11 cellular contexts compared by ENCODE assay signal in the genomic region with DNA sequence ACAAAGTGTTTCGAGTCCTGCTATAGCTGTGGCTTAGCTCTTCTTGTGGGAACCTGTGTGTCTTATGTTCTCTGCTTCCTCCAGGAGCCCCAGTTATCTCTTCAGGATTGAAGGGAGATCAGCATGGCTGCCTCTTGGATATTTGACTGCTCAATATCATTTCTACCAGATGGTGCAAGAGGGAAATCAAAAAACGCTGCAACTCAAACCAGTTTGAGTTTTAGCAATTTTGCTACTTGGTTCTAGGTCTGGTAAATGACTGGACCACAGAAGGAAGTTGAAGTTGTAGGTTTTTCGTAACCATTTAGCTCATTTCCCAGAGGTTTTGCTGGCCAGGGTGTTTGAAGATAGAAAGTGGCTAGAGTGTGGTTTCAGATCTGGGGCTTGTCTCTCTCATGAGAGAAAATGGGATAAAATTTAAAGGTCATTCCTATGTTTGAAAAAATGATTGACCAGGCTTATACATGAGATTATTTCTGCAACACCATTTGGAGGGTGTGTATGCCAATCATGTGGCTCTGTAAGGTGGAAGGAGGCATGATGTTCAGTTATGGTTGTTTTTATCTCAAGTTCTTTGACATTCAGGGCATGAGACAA.
DNase-seq lines count a peak whose midpoint lies in the region; ATAC-seq, FAIRE-seq and TF ChIP-seq lines count a peak whose summit lies in the region.
"Had no signal": no experiment of that assay in that cellular context is flagged by ENCODE, and none has a peak within 500 bp of the region (broad histone marks: within the 10 kb centered on the region; RNA-seq: fewer than 3 reads in every experiment).

No MANE protein-coding gene starts in this region.

- no peaks in the 10 kb centered on the region for H3K9me3 ChIP-seq in small intestine (ENCODE audit: control insufficient read depth, low read depth)

- H3K4me1 ChIP-seq in small intestine (ENCODE audit: control insufficient read depth in 2 of 2, insufficient read depth in 1 of 2, low read depth in 1 of 2, low read length in 1 of 2): peaks cover 2 to 3% of the 10 kb centered on the region in 2 donors

- H3K27ac ChIP-seq in small intestine (ENCODE audit: low read depth in 1 of 2, low read length in 1 of 2): peak overlapping the region in 1 of 2 donors; percentile 11

- POLR2A ChIA-PET in naive thymus-derived CD8-positive, alpha-beta T cell (lab: Charles Lee): interaction anchor here (0.9 to 1.3 kb wide), 2 partner anchors 10 to 14 kb away, joined by 3 to 9 read pairs; no protein-coding TSS in a partner anchor

- ATAC-seq in GM18870 (IDR thresholded peaks at IDR 0.05; ENCODE audit: unreplicated experiment) (peak; percentile 79), HG02588 (IDR thresholded peaks at IDR 0.05; ENCODE audit: unreplicated experiment) (peak; percentile 67)
- peak; percentile 59 to 73 for ATAC-seq in naive thymus-derived CD8-positive, alpha-beta T cell

- no peaks in the 10 kb centered on the region for H3K27me3 Mint-ChIP-seq in naive thymus-derived CD8-positive, alpha-beta T cell
- H3K27me3 Mint-ChIP-seq: activated B cell treated with CpG ODN at 0.5 μM for 24 hours, IgD-negative memory B cell had no signal

- no peaks in the 10 kb centered on the region for H3K36me3 ChIP-seq in small intestine (ENCODE audit: control insufficient read depth in 2 of 2, insufficient read depth in 2 of 2, low read length in 2 of 2)

- no peaks in the 10 kb centered on the region for H3K36me3 Mint-ChIP-seq in naive thymus-derived CD8-positive, alpha-beta T cell

- peak overlapping the region in 8 of 10 donors; percentile 16 to 48 (median 25) for H3K4me3 Mint-ChIP-seq in naive thymus-derived CD8-positive, alpha-beta T cell
- H3K4me3 Mint-ChIP-seq: activated B cell treated with CpG ODN at 0.5 μM for 24 hours, endodermal cell, IgD-negative memory B cell had no signal

- no peak overlapping the region for H3K4me3 ChIP-seq in small intestine (ENCODE audit: low read depth in 1 of 2, low read length in 2 of 2)

- 70 to 84% (median 76%) methylated on average over 3 of the region's 3 CpGs for WGBS in small intestine, 3 donors

- no peak for FAIRE-seq in urothelium cell line (lab: Jason Lieb, UNC)
- no peak for FAIRE-seq in H54 (lab: Jason Lieb, UNC)
- no peak for FAIRE-seq in small intestine (lab: Jason Lieb, UNC)

- DNase-seq in Kasumi-1 (lab: John Stamatoyannopoulos, UW): peak; percentile 12 to 27
- DNase-seq in naive thymus-derived CD8-positive, alpha-beta T cell: peak in 2 of 10 donors; percentile 11 to 19
- DNase-seq in stimulated activated CD8-positive, alpha-beta memory T cell treated with anti-CD3 and anti-CD28 coated beads, Interleukin-4, amount 100 ng/mL, for 48 hours: no peak
- DNase-seq in urothelium cell line (ENCODE audit: low spot score): no peak
- no peak for DNase-seq in H54 (ENCODE audit: insufficient read length, low spot score)
- no peak for DNase-seq in small intestine
- DNase-seq: activated B cell treated with CpG ODN at 0.5 μM for 24 hours, endodermal cell had no signal

- peak overlapping the region in 9 of 10 donors; percentile 7 to 78 (median 68) for H3K27ac Mint-ChIP-seq in naive thymus-derived CD8-positive, alpha-beta T cell
- H3K27ac Mint-ChIP-seq: activated B cell treated with CpG ODN at 0.5 μM for 24 hours, endodermal cell, IgD-negative memory B cell had no signal

- no peak for TF ChIP-seq POLR2A in H54 (IDR thresholded peaks at IDR 0.05; ENCODE audit: low read depth, low read length)

- no peaks in the 10 kb centered on the region for H3K27me3 ChIP-seq in small intestine (ENCODE audit: control insufficient read depth in 2 of 2, insufficient read depth in 2 of 2, low read length in 2 of 2)

- peaks cover 20 to 42% (median 33%) of the 10 kb centered on the region in 4 donors for H3K4me1 Mint-ChIP-seq in naive thymus-derived CD8-positive, alpha-beta T cell
- H3K4me1 Mint-ChIP-seq: endodermal cell had no signal

- H3K9me3 Mint-ChIP-seq in naive thymus-derived CD8-positive, alpha-beta T cell: no peaks in the 10 kb centered on the region
- H3K9me3 Mint-ChIP-seq: activated B cell treated with CpG ODN at 0.5 μM for 24 hours, endodermal cell had no signal

Comparison
In these comparisons a context has a peak if more than half of its experiments do, and no peak if none do; other contexts are left out.
1. DNase-seq: peak in Kasumi-1 (2 of 2); none in stimulated activated CD8-positive, alpha-beta memory T cell treated with anti-CD3 and anti-CD28 coated beads, Interleukin-4, amount 100 ng/mL, for 48 hours (single experiment), urothelium cell line (single experiment), H54 (single experiment) and small intestine (single experiment).
2. Peak in every context shown above with its lines, with median percentiles within 50 percentile points of each other: ATAC-seq.